ENCODE assay signal across 16 cellular contexts in the genomic region with DNA sequence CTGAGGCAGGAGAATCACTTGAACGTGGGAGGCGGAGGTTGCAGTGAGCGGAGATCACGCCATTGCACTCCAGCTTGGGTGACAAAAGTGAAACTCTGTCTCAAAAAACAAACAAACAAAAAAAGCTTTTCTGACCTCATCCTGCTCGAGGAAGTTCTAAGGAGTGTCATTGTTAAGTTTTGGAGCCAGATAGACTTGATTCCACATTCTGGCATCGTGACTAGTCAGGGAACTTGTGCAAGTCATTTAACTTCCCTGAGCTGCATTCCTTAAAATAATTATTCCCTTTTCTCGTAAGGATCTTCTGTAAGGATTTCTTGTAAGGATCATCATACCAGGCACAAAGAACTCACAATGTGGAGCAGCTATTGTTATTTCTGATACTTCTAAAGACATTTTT. TPM values are rescaled to one million over a fixed set of nuclear protein-coding genes. Genes with fewer than 3 reads are reported as not detected.
A peak's percentile ranks its signal among the peaks of the same experiment; 100 is the strongest.
DNase-seq lines count a peak whose midpoint lies in the region; ATAC-seq and TF ChIP-seq lines count a peak whose summit lies in the region.
"Had no signal": no experiment of that assay in that cellular context is flagged by ENCODE, and none has a peak within 500 bp of the region (broad histone marks: within the 10 kb centered on the region; RNA-seq: fewer than 3 reads in every experiment).

No MANE protein-coding gene starts in this region.

- peaks cover 25% of the 10 kb centered on the region for H3K4me1 ChIP-seq in GM23248 (ENCODE audit: insufficient read depth)

- H3K36me3 ChIP-seq in GM23248 (ENCODE audit: low read depth), result 0 out of 2 replicates have a peak, but pooled peaks cover 7% of the 10 kb centered on the region

- H3K36me3 Mint-ChIP-seq in dendritic cell treated with granulocyte-macrophage colony-stimulating factor and Interleukin-4, amounts not matched to agents 40 ng/mL and 50 ng/mL, for 4 days (ENCODE audit: low read depth), result peaks cover 19% of the 10 kb centered on the region

- DNase-seq in GM23248 (peak; percentile 79), foreskin fibroblast (peak; percentile 25 to 26), RWPE1 (ENCODE audit: low spot score) (no peak)
- no peak for DNase-seq in activated CD8-positive, alpha-beta memory T cell treated with anti-CD3 and anti-CD28 coated beads for 24 hours
- DNase-seq: CD8-positive, alpha-beta memory T cell; DMS79; H9; NCI-H1048; NCI-H146; NCI-H2081 treated with DMSO at 0.1 percent for 48 hours; NCI-H510A treated with DMSO at 0.1 percent for 48 hours had no signal

- H3K4me1 Mint-ChIP-seq in dendritic cell treated with granulocyte-macrophage colony-stimulating factor and Interleukin-4, amounts not matched to agents 40 ng/mL and 50 ng/mL, for 4 days (ENCODE audit: low read depth), result peaks cover 16% of the 10 kb centered on the region

- H3K4me3 Mint-ChIP-seq in dendritic cell treated with granulocyte-macrophage colony-stimulating factor and Interleukin-4, amounts not matched to agents 40 ng/mL and 50 ng/mL, for 4 days, result no peak overlapping the region
- H3K4me3 Mint-ChIP-seq: CD8-positive, alpha-beta memory T cell; H9 had no signal

- H3K9me3 Mint-ChIP-seq in dendritic cell treated with granulocyte-macrophage colony-stimulating factor and Interleukin-4, amounts not matched to agents 40 ng/mL and 50 ng/mL, for 4 days, result no peaks in the 10 kb centered on the region
- H3K9me3 Mint-ChIP-seq: CD8-positive, alpha-beta memory T cell; H9 had no signal

- no peaks in the 10 kb centered on the region for H3K9me2 ChIP-seq in GM23248 (ENCODE audit: insufficient read depth)

- H3K9me3 ChIP-seq in GM23248 (ENCODE audit: low read depth), result no peaks in the 10 kb centered on the region

- WGBS in GM23248 (ENCODE audit: low coverage in 1 of 2, low lambda C conversion rate in 2 of 2, missing lambda C conversion rate in 2 of 2), 2 experiments, result 59% methylated on average over 7 of the region's 7 CpGs

- H3K27me3 Mint-ChIP-seq in dendritic cell treated with granulocyte-macrophage colony-stimulating factor and Interleukin-4, amounts not matched to agents 40 ng/mL and 50 ng/mL, for 4 days, result no peaks in the 10 kb centered on the region

- no peaks in the 10 kb centered on the region for H4K20me1 ChIP-seq in GM23248 (ENCODE audit: insufficient read depth)

- ATAC-seq in GM18873 (IDR thresholded peaks at IDR 0.05; ENCODE audit: low FRiP score, unreplicated experiment), result no peak
- ATAC-seq in GM18870 (IDR thresholded peaks at IDR 0.05; ENCODE audit: unreplicated experiment), result no peak

- H3K27ac ChIP-seq in GM23248 (peak overlapping the region; percentile 63), RWPE1 (no peak overlapping the region)
- H3K27ac ChIP-seq: BLaER1 treated with 17β-estradiol and CSF1 and Interleukin-3, amounts not matched to agents 10 nM and 100 nM; PC-9 had no signal

- in situ Hi-C loops in GM23248 (cut with MboI), result no loop called here

- no peak overlapping the region for H2AFZ ChIP-seq in GM23248
- H2AFZ ChIP-seq: PC-9 had no signal

- CTCF ChIA-PET in RWPE1 (lab: Yijun Ruan, JAX), result no interaction called here

- H3K4me3 ChIP-seq in GM23248, result peak overlapping the region; percentile 30; the same call in 1 of the 2 replicates
- no peak overlapping the region for H3K4me3 ChIP-seq in foreskin fibroblast (ENCODE audit: low read depth in 1 of 2, low read length in 2 of 2)
- H3K4me3 ChIP-seq: BLaER1 treated with 17β-estradiol and CSF1 and Interleukin-3, amounts not matched to agents 10 nM and 100 nM; PC-9 had no signal

- H3K27me3 ChIP-seq in GM23248 (replicated peaks; ENCODE audit: insufficient read depth), result no peaks in the 10 kb centered on the region
- H3K27me3 ChIP-seq: BLaER1 treated with 17β-estradiol and CSF1 and Interleukin-3, amounts not matched to agents 10 nM and 100 nM had no signal

- H3F3A ChIP-seq in GM23248 (ENCODE audit: insufficient read depth), result peaks cover 30% of the 10 kb centered on the region

- TF ChIP-seq CTCF in foreskin fibroblast (IDR thresholded peaks at IDR 0.05; ENCODE audit: low read depth, low read length) (no peak), RWPE1 (conservative IDR thresholded peaks at IDR 0.05; ENCODE audit: low read depth) (no peak)

- peak overlapping the region; percentile 51; the same call in 1 of the 2 replicates for H3K9ac ChIP-seq in GM23248
- H3K9ac ChIP-seq: BLaER1 treated with 17β-estradiol and CSF1 and Interleukin-3, amounts not matched to agents 10 nM and 100 nM had no signal

- no peak overlapping the region for H3K4me2 ChIP-seq in GM23248 (ENCODE audit: unreplicated experiment)
- H3K4me2 ChIP-seq: PC-9 had no signal

- peaks cover 69% of the 10 kb centered on the region for H3K79me2 ChIP-seq in GM23248 (ENCODE audit: insufficient read depth)

- peak overlapping the region; percentile 30 for H3K27ac Mint-ChIP-seq in dendritic cell treated with granulocyte-macrophage colony-stimulating factor and Interleukin-4, amounts not matched to agents 40 ng/mL and 50 ng/mL, for 4 days
- H3K27ac Mint-ChIP-seq: CD8-positive, alpha-beta memory T cell; H9 had no signal

- intact Hi-C loops in dendritic cell treated with granulocyte-macrophage colony-stimulating factor and Interleukin-4, amounts not matched to agents 40 ng/mL and 50 ng/mL, for 4 days (cut with micrococcal nuclease), result no loop called here

- POLR2A ChIA-PET in RWPE1 (lab: Yijun Ruan, JAX; ENCODE audit: low non-redundant PET), result no interaction called here

RNA-seq across cellular contexts. Expression of a gene that starts 26.3 kb away (rescaled TPM):
- total RNA-seq in GM23248 (2014; rRNA removed; shearing (Covaris generic)), result 20.8 and 25.7 TPM in 2 replicates
- polyA plus RNA-seq in GM23248 (2016; fragmentation: Nextera tagmentation; extraction: Ambion mirVana), result 27.7 and 29.4 TPM in 2 replicates

Comparison
In these comparisons a context has a peak if more than half of its experiments do, and no peak if none do; other contexts are left out.
1. DNase-seq: peak in GM23248 (single experiment) and foreskin fibroblast (2 of 2); none in RWPE1 (single experiment) and activated CD8-positive, alpha-beta memory T cell treated with anti-CD3 and anti-CD28 coated beads for 24 hours (single experiment).